2 cellular contexts compared by ENCODE assay signal in genomic region chr11:121323208-121323607, GRCh38.
TF ChIP-seq lines count a peak whose summit lies in the region.

No MANE protein-coding gene starts in this region.

TF ChIP-seq in SK-N-SH, 30 proteins besides CTCF, POLR2A, EP300 and RAD21 (continued from another document):
- TF ChIP-seq FOSL2 (IDR thresholded peaks at IDR 0.05; ENCODE audit: borderline replicate concordance, low read depth) (no peak), NFIC (IDR thresholded peaks at IDR 0.05; ENCODE audit: borderline replicate concordance) (no peak), MEF2A (IDR thresholded peaks at IDR 0.05; ENCODE audit: borderline replicate concordance, low read depth) (no peak)

TF ChIP-seq in SK-N-SH treated with all-trans-retinoic acid at 6 μM for 48 hours, 23 proteins besides CTCF, POLR2A, EP300 and RAD21 (continued from another document):
- no peak for TF ChIP-seq TSHZ2 (CRISPR knock-in tag; IDR thresholded peaks at IDR 0.05)
- TF ChIP-seq ZFP3 (CRISPR knock-in tag; IDR thresholded peaks at IDR 0.05): no peak
- no peak for TF ChIP-seq ZNF8 (CRISPR knock-in tag; IDR thresholded peaks at IDR 0.05)
- no peak for TF ChIP-seq TCF4 (CRISPR knock-in tag; IDR thresholded peaks at IDR 0.05; ENCODE audit: borderline replicate concordance)
- TF ChIP-seq ZNF565 (CRISPR knock-in tag; conservative IDR thresholded peaks at IDR 0.05; ENCODE audit: low read depth): no peak
- no peak for TF ChIP-seq ZNF70 (CRISPR knock-in tag; IDR thresholded peaks at IDR 0.05)
- no peak for TF ChIP-seq CREB5 (CRISPR knock-in tag; IDR thresholded peaks at IDR 0.05; ENCODE audit: low read depth)
- TF ChIP-seq ZFP30 (CRISPR knock-in tag; IDR thresholded peaks at IDR 0.05): no peak
- TF ChIP-seq SNAI2 (CRISPR knock-in tag; IDR thresholded peaks at IDR 0.05): no peak
- no peak for TF ChIP-seq TOX (CRISPR knock-in tag; IDR thresholded peaks at IDR 0.05; ENCODE audit: borderline replicate concordance)
- TF ChIP-seq BACH2 (CRISPR knock-in tag; IDR thresholded peaks at IDR 0.05; ENCODE audit: borderline replicate concordance): no peak
- no peak for TF ChIP-seq GLIS3 (CRISPR knock-in tag; IDR thresholded peaks at IDR 0.05)
- no peak for TF ChIP-seq ARNTL (CRISPR knock-in tag; IDR thresholded peaks at IDR 0.05; ENCODE audit: borderline replicate concordance, low read depth)
- TF ChIP-seq CSRNP3 (CRISPR knock-in tag; IDR thresholded peaks at IDR 0.05): no peak
- no peak for TF ChIP-seq PPARA (CRISPR knock-in tag; IDR thresholded peaks at IDR 0.05; ENCODE audit: borderline replicate concordance)
- no peak for TF ChIP-seq CSDC2 (CRISPR knock-in tag; IDR thresholded peaks at IDR 0.05)
TF ChIP-seq in SK-N-SH treated with all-trans-retinoic acid at 6 μM for 48 hours: peak in this region for 0.
